ENCODE assay signal across 2 cellular contexts in genomic region chr18:63298393-63299015, GRCh38.
A peak's percentile ranks its signal among the peaks of the same experiment; 100 is the strongest.
TF ChIP-seq lines count a peak whose summit lies in the region.

No MANE protein-coding gene starts in this region.

TF ChIP-seq in liver, 16 proteins besides CTCF, POLR2A, EP300 and RAD21:
- TF ChIP-seq SP1 (IDR thresholded peaks at IDR 0.05) (peak; percentile 12), REST (IDR thresholded peaks at IDR 0.05) (no peak), HNF4A (conservative IDR thresholded peaks at IDR 0.05) (peak; percentile 45 to 75), HNF4G (IDR thresholded peaks at IDR 0.05) (no peak), GABPA (IDR thresholded peaks at IDR 0.05 in 1 of 2, conservative IDR thresholded peaks at IDR 0.05 in 1 of 2) (no peak), EGR1 (IDR thresholded peaks at IDR 0.05; ENCODE audit: low read depth in 2 of 2) (no peak), ATF3 (IDR thresholded peaks at IDR 0.05) (no peak), NR2F2 (IDR thresholded peaks at IDR 0.05) (peak; percentile 48), ZBTB33 (IDR thresholded peaks at IDR 0.05) (no peak), MAX (IDR thresholded peaks at IDR 0.05) (no peak), FOXA1 (IDR thresholded peaks at IDR 0.05) (no peak), YY1 (IDR thresholded peaks at IDR 0.05) (no peak), JUND (IDR thresholded peaks at IDR 0.05) (no peak), FOXA2 (IDR thresholded peaks at IDR 0.05) (no peak), RXRA (IDR thresholded peaks at IDR 0.05) (peak in 1 of 2 donors; percentile 50), TAF1 (conservative IDR thresholded peaks at IDR 0.05) (no peak)

TF ChIP-seq in HepG2, 621 proteins besides CTCF, POLR2A, EP300 and RAD21:
- TF ChIP-seq MAFK (conservative IDR thresholded peaks at IDR 0.05 in 1 of 2, IDR thresholded peaks at IDR 0.05 in 1 of 2; ENCODE audit: low read length in 2 of 2) (0 out of 4 replicates have a peak, but pooled peaks of 1 of the 2 experiments have one; percentile 18), ZNF788 (CRISPR knock-in tag; IDR thresholded peaks at IDR 0.05; ENCODE audit: borderline replicate concordance) (no peak)
